Comparison of ENCODE assay signal across 8 cellular contexts in the genomic region with DNA sequence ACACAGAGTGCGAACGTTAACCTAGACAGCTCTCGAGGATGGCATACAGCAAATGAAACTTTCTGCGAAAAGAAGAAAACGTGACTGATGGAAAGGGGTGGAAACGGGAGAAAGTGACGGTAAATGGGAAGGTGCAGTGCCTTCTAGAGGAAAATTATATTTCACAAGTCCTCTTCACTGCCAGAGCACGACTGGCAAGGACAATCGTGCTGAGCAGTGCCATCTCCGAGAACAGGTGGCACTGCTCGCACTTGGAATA. TPM values are rescaled to one million over a fixed set of nuclear protein-coding genes. Genes with fewer than 3 reads are reported as not detected.
DNase-seq lines count a peak whose midpoint lies in the region; ATAC-seq, FAIRE-seq and TF ChIP-seq lines count a peak whose summit lies in the region.

No MANE protein-coding gene starts in this region.

- FAIRE-seq in frontal cortex (lab: Jason Lieb, UNC): no peak

- H3K27ac ChIP-seq in heart left ventricle: peak overlapping the region; percentile 75 to 98 (median 90)
- peak overlapping the region; percentile 90 to 95 for H3K27ac ChIP-seq in breast epithelium
- H3K27ac ChIP-seq in lower lobe of right lung: peak overlapping the region; percentile 96
- H3K27ac ChIP-seq in uterus: peak overlapping the region; percentile 85 to 90

- H3K4me1 ChIP-seq in heart left ventricle (peaks cover 0 to 69% (median 30%) of the 10 kb centered on the region in 12 donors), breast epithelium (peaks cover 0 to 6% of the 10 kb centered on the region in 2 donors), lower lobe of right lung (peaks cover 42% of the 10 kb centered on the region), uterus (peaks cover 0 to 3% of the 10 kb centered on the region in 2 donors)

- H3K27me3 ChIP-seq in heart left ventricle (no peaks in the 10 kb centered on the region), breast epithelium (no peaks in the 10 kb centered on the region), lower lobe of right lung (ENCODE audit: low read depth) (no peaks in the 10 kb centered on the region), uterus (no peaks in the 10 kb centered on the region)

- TF ChIP-seq POLR2A in heart left ventricle (IDR thresholded peaks at IDR 0.05): no peak
- no peak for TF ChIP-seq POLR2A in breast epithelium (IDR thresholded peaks at IDR 0.05)
- TF ChIP-seq POLR2A in uterus (IDR thresholded peaks at IDR 0.05): no peak

- intact Hi-C loops in heart left ventricle (cut with DNase I): loop anchor here in 1 of 10 donors (5.0 kb wide), 1 partner anchor 231 kb away; no protein-coding TSS in a partner anchor
- intact Hi-C loops in Right ventricle myocardium inferior (cut with DNase I): loop anchor here (5.0 to 10.0 kb wide), 2 partner anchors 161 to 661 kb away; a partner anchor contains a TSS
- intact Hi-C loops in breast epithelium (cut with DNase I; ENCODE audit: low total_unique reads): no loop called here
- intact Hi-C loops in lower lobe of right lung (cut with DNase I): no loop called here
- intact Hi-C loops in uterus (cut with DNase I; ENCODE audit: low total_unique reads): no loop called here

- H3K9me3 ChIP-seq in heart left ventricle (no peaks in the 10 kb centered on the region), breast epithelium (no peaks in the 10 kb centered on the region), lower lobe of right lung (no peaks in the 10 kb centered on the region), uterus (no peaks in the 10 kb centered on the region)

- H3K4me3 ChIP-seq in heart left ventricle (peak overlapping the region; percentile 72 to 94 (median 82)), breast epithelium (peak overlapping the region; percentile 87 to 94 (median 90)), lower lobe of right lung (peak overlapping the region; percentile 76), uterus (peak overlapping the region; percentile 70 to 92)

- WGBS in heart left ventricle, 4 donors: 1 to 3% (median 1%) methylated on average over 11 of the region's 11 CpGs

- TF ChIP-seq CTCF in heart left ventricle (IDR thresholded peaks at IDR 0.05) (no peak), breast epithelium (IDR thresholded peaks at IDR 0.05) (no peak), lower lobe of right lung (IDR thresholded peaks at IDR 0.05) (no peak), uterus (IDR thresholded peaks at IDR 0.05) (no peak)

- H3K36me3 ChIP-seq in heart left ventricle: peaks cover 0 to 45% (median 22%) of the 10 kb centered on the region in 9 donors
- H3K36me3 ChIP-seq in breast epithelium: no peaks in the 10 kb centered on the region
- peaks cover 23% of the 10 kb centered on the region for H3K36me3 ChIP-seq in lower lobe of right lung
- no peaks in the 10 kb centered on the region for H3K36me3 ChIP-seq in uterus

- DNase-seq in heart left ventricle (no peak), Right ventricle myocardium inferior (ENCODE audit: missing footprints) (no peak), breast epithelium (ENCODE audit: low spot score in 2 of 2) (no peak), lower lobe of right lung (no peak), uterus (no peak), frontal cortex (ENCODE audit: low spot score in 2 of 2) (no peak), NCI-H69 (lab: John Stamatoyannopoulos, UW) (no peak)

- peak in 1 of 4 donors; percentile 6 for ATAC-seq in heart left ventricle
- no peak for ATAC-seq in Right ventricle myocardium inferior
- ATAC-seq in lower lobe of right lung: no peak
- ATAC-seq in esophagus mucosa: no peak

RNA-seq across cellular contexts. Expression of a gene that starts 0.4 kb away (rescaled TPM):
- total RNA-seq in heart left ventricle: 100 to 1,000 TPM in 1 of 9 donors, 10 to 100 TPM in 8; 29.1 to 469 (median 55.1) TPM
- 10 to 100 TPM in 1 of 2 donors, 1 to 10 TPM in 1; 7.8 to 31.8 TPM for polyA plus RNA-seq in heart left ventricle
- total RNA-seq in Right ventricle myocardium inferior: 35.5 TPM
- 10 to 100 TPM; 44.2 to 79.6 (median 59.4) TPM for total RNA-seq in breast epithelium
- 103 TPM for total RNA-seq in lower lobe of right lung
- total RNA-seq in uterus: 10 to 100 TPM; 20.7 to 83.0 (median 56.1) TPM
- 51.0 TPM for total RNA-seq in esophagus mucosa
- total RNA-seq in frontal cortex: 20.8 TPM
